21 cellular contexts compared by ENCODE assay signal in the genomic region with DNA sequence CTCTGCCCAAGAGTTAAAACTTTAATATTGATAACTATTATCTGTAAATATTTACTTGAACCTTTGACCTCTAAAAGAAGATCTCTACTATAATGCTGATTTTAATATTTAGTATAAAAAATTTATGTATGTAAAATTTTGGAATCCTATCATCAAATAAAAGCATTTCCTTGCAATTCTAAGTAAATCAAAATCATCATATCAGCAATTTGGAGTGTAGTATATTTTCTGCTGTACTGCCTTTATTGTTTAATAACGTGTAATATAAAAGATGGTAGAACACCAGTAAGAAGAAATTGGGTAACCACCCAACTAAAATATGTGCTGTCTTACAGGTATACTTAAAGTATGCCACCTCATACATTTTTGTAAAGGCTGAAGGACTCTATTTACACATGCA.
"Had no signal": no experiment of that assay in that cellular context is flagged by ENCODE, and none has a peak within 500 bp of the region (broad histone marks: within the 10 kb centered on the region; RNA-seq: fewer than 3 reads in every experiment).

No MANE protein-coding gene starts in this region.

- FAIRE-seq: HTR-8/SVneo, RCC 7860 had no signal

- H3K4me1 ChIP-seq: SJSA1 had no signal

- H3K4me2 ChIP-seq: KMS-11 had no signal

- H3K27ac ChIP-seq: HL-60, KMS-11, SJSA1 had no signal

- DNase-seq: Kasumi-1, MM.1S, NCI-H1092 treated with DMSO at 0.1 percent for 48 hours, NCI-H1436, NCI-H187, NCI-H2029, NCI-H2081 treated with DMSO at 0.1 percent for 48 hours, NCI-H2171 treated with DMSO at 0.1 percent for 48 hours, NCI-H2227 treated with DMSO at 0.1 percent for 48 hours, NCI-H524 treated with DMSO at 0.1 percent for 48 hours, NCI-H69, NCI-H774, Right ventricle myocardium superior, RPMI8226, SIG-M5 had no signal

- H3K4me3 ChIP-seq: SJSA1, SK-N-MC had no signal

- H3K9me3 ChIP-seq: SJSA1 had no signal
